In the genomic region with DNA sequence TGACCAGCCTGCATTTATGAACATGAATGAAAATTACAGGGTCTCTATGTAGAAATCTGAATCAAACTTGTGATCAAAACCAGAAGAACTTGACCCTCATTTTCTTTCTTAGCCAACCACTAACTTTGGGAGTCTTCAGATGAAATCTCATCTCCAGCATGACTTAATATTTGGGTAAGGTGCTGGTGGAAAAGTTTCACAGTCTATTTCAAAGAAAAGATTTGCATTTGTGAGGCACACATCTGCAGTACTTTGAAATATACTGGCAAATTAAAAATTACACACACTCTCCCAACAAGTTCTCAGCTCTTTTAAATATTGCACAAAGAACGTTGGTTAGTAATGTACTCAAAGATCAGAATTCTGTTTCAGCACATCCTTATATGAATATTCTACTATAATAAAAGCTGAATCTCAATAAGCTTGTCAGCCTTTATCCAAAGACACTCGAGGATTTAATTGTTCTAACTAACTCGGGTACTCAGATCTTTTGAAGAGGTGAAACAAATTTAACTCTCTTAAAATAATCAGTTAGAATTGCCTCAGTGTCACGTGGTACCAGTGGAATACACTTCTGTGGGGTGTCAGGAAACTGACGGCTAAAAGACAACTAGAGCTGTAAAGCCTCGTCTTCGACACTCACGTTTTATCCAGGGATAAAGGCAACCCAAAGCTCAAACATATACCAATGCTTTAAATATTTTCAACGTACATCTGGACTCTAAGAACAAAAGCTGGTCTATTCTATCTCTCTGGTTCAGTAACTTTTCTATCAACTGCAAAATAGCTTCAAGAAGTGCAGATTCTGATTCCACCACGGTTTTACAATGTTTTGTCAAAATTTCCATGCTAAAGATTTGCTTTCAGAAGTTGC, we compare ENCODE assay signal across 1 cellular context.
TF ChIP-seq lines count a peak whose summit lies in the region.

No MANE protein-coding gene starts in this region.

TF ChIP-seq in GM12878, 131 proteins besides CTCF, POLR2A, EP300 and RAD21:
- TF ChIP-seq, protein P1, sequence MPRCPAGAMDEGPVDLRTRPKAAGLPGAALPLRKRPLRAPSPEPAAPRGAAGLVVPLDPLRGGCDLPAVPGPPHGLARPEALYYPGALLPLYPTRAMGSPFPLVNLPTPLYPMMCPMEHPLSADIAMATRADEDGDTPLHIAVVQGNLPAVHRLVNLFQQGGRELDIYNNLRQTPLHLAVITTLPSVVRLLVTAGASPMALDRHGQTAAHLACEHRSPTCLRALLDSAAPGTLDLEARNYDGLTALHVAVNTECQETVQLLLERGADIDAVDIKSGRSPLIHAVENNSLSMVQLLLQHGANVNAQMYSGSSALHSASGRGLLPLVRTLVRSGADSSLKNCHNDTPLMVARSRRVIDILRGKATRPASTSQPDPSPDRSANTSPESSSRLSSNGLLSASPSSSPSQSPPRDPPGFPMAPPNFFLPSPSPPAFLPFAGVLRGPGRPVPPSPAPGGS (IDR thresholded peaks at IDR 0.05; ENCODE audit: borderline replicate concordance, insufficient read depth, low read depth, low read length, poor library complexity, severe bottlenecking), result peak; percentile 23
- TF ChIP-seq RAD51 (IDR thresholded peaks at IDR 0.05) (peak; percentile 93), NFIC (IDR thresholded peaks at IDR 0.05; ENCODE audit: low read depth, low read length) (0 out of 2 replicates have a peak, but pooled peaks have one; percentile 18), TCF7 (IDR thresholded peaks at IDR 0.05; ENCODE audit: borderline replicate concordance) (0 out of 2 replicates have a peak, but pooled peaks have one; percentile 16), ESRRA (IDR thresholded peaks at IDR 0.05; ENCODE audit: low read length) (no peak), JUND (IDR thresholded peaks at IDR 0.05; ENCODE audit: low read depth, low read length) (no peak)
- TF ChIP-seq, protein P2, sequence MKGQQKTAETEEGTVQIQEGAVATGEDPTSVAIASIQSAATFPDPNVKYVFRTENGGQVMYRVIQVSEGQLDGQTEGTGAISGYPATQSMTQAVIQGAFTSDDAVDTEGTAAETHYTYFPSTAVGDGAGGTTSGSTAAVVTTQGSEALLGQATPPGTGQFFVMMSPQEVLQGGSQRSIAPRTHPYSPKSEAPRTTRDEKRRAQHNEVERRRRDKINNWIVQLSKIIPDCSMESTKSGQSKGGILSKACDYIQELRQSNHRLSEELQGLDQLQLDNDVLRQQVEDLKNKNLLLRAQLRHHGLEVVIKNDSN (IDR thresholded peaks at IDR 0.05; ENCODE audit: borderline replicate concordance, extremely low read length, insufficient read depth, low read depth, low read length), result peak; percentile 35
- TF ChIP-seq, protein P3, sequence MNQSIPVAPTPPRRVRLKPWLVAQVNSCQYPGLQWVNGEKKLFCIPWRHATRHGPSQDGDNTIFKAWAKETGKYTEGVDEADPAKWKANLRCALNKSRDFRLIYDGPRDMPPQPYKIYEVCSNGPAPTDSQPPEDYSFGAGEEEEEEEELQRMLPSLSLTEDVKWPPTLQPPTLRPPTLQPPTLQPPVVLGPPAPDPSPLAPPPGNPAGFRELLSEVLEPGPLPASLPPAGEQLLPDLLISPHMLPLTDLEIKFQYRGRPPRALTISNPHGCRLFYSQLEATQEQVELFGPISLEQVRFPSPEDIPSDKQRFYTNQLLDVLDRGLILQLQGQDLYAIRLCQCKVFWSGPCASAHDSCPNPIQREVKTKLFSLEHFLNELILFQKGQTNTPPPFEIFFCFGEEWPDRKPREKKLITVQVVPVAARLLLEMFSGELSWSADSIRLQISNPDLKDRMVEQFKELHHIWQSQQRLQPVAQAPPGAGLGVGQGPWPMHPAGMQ (IDR thresholded peaks at IDR 0.05; ENCODE audit: borderline replicate concordance), result no peak
- TF ChIP-seq, protein P4, sequence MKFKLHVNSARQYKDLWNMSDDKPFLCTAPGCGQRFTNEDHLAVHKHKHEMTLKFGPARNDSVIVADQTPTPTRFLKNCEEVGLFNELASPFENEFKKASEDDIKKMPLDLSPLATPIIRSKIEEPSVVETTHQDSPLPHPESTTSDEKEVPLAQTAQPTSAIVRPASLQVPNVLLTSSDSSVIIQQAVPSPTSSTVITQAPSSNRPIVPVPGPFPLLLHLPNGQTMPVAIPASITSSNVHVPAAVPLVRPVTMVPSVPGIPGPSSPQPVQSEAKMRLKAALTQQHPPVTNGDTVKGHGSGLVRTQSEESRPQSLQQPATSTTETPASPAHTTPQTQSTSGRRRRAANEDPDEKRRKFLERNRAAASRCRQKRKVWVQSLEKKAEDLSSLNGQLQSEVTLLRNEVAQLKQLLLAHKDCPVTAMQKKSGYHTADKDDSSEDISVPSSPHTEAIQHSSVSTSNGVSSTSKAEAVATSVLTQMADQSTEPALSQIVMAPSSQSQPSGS (IDR thresholded peaks at IDR 0.05; ENCODE audit: low read length), result 0 out of 2 replicates have a peak, but pooled peaks have one; percentile 11
- TF ChIP-seq, protein P5, sequence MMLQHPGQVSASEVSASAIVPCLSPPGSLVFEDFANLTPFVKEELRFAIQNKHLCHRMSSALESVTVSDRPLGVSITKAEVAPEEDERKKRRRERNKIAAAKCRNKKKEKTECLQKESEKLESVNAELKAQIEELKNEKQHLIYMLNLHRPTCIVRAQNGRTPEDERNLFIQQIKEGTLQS (IDR thresholded peaks at IDR 0.05; ENCODE audit: borderline replicate concordance, extremely low read depth, low read depth, low read length), result peak; percentile 49; the same call in 1 of the 2 replicates
